In the genomic region with DNA sequence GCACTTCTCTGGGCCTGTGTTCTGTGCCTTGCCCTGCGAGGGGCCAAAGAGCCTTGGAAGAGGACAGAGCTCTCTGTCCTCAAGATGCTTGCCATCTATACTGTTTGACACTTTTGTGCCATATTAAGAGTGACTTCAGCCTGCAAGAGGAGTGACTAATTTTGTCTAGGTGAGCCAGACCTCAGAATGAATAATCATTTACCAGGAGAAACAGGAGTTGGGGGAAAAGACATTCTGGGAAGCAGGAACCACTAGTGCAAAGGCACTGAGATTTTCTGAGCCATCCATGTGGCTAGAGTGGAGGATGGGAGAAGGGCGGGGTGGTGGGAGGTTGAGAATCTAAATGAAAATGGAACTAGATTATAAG, we compare ENCODE assay signal across 9 cellular contexts. TPM values are rescaled to one million over a fixed set of nuclear protein-coding genes. Genes with fewer than 3 reads are reported as not detected.
DNase-seq lines count a peak whose midpoint lies in the region; ATAC-seq and TF ChIP-seq lines count a peak whose summit lies in the region.
"Had no signal": no experiment of that assay in that cellular context is flagged by ENCODE, and none has a peak within 500 bp of the region (broad histone marks: within the 10 kb centered on the region; RNA-seq: fewer than 3 reads in every experiment).

No MANE protein-coding gene starts in this region.

- no peaks in the 10 kb centered on the region for H3K27me3 ChIP-seq in colonic mucosa
- H3K27me3 ChIP-seq in lung (ENCODE audit: control insufficient read depth, insufficient read depth) = no peaks in the 10 kb centered on the region
- no peaks in the 10 kb centered on the region for H3K27me3 ChIP-seq in thyroid gland

- WGBS in lung, 2 donors = 61 to 62% methylated on average over 2 of the region's 2 CpGs
- 78 to 91% methylated on average over 2 of the region's 2 CpGs for WGBS in thyroid gland, 2 donors

- DNase-seq in NB4 (ENCODE audit: low read depth) (no peak), colonic mucosa (no peak), lung (ENCODE audit: low spot score) (no peak), thyroid gland (no peak), NCI-H345 treated with DMSO at 0.1 percent for 48 hours (lab: John Stamatoyannopoulos, UW; ENCODE audit: unreplicated experiment) (no peak)
- no peak for DNase-seq in central memory CD4-positive, alpha-beta T cell
- DNase-seq: activated CD4-positive, alpha-beta T cell treated with anti-CD3 and anti-CD28 coated beads, Interleukin-2, amount 50 U/mL, for 48 hours had no signal

- TF ChIP-seq POLR2A in NB4 (IDR thresholded peaks at IDR 0.05; ENCODE audit: extremely low read depth, insufficient read length) (no peak), thyroid gland (IDR thresholded peaks at IDR 0.05) (no peak)

- H3K9ac ChIP-seq in colonic mucosa (ENCODE audit: low read depth in 2 of 2, low read length in 2 of 2) = peak overlapping the region; percentile 88 to 92

- H3K4me1 ChIP-seq in colonic mucosa (peaks cover 5% of the 10 kb centered on the region), lung (ENCODE audit: control insufficient read depth in 2 of 2, insufficient read depth in 2 of 2, low read length in 2 of 2) (peaks cover 10 to 16% of the 10 kb centered on the region in 2 donors), thyroid gland (peaks cover 32 to 62% of the 10 kb centered on the region in 2 donors)

- H3K9me3 ChIP-seq in colonic mucosa (no peaks in the 10 kb centered on the region), lung (ENCODE audit: control insufficient read depth in 2 of 2, insufficient read depth in 1 of 2, low read length in 1 of 2) (peaks cover 0 to 2% of the 10 kb centered on the region in 2 donors), thyroid gland (no peaks in the 10 kb centered on the region)

- H3K4me3 ChIP-seq in NB4 (ENCODE audit: low read depth, low read length) (peak overlapping the region; percentile 81), colonic mucosa (peak overlapping the region; percentile 87), lung (no peak overlapping the region), thyroid gland (replicated peaks in 1 of 3) (no peak overlapping the region)

- H3K27ac ChIP-seq in colonic mucosa (peak overlapping the region; percentile 98), lung (ENCODE audit: low read depth in 1 of 2, low read length in 1 of 2) (peak overlapping the region; percentile 69 to 81), thyroid gland (peak overlapping the region in 2 of 3 donors; percentile 79 to 85)

- intact Hi-C loops in colonic mucosa (cut with DNase I) = no loop called here
- intact Hi-C loops in thyroid gland (cut with DNase I) = loop anchor here (5.0 kb wide), 1 partner anchor 58 kb away; no protein-coding TSS in a partner anchor

- H3K36me3 ChIP-seq in colonic mucosa = no peaks in the 10 kb centered on the region
- H3K36me3 ChIP-seq in lung (ENCODE audit: control insufficient read depth in 2 of 2, insufficient read depth in 2 of 2, low read length in 2 of 2) = no peaks in the 10 kb centered on the region
- H3K36me3 ChIP-seq in thyroid gland = no peaks in the 10 kb centered on the region

- TF ChIP-seq CTCF in NB4 (IDR thresholded peaks at IDR 0.05; ENCODE audit: low read depth, low read length) (no peak), colonic mucosa (IDR thresholded peaks at IDR 0.05) (no peak), lung (IDR thresholded peaks at IDR 0.05; ENCODE audit: control extremely low read depth, extremely low read depth) (no peak), thyroid gland (IDR thresholded peaks at IDR 0.05) (no peak)

- ATAC-seq in lung (ENCODE audit: insufficient read depth, low FRiP score) = no peak
- no peak for ATAC-seq in HG03175 (IDR thresholded peaks at IDR 0.05; ENCODE audit: unreplicated experiment)
- ATAC-seq in HG03469 (IDR thresholded peaks at IDR 0.05; ENCODE audit: unreplicated experiment) = no peak

RNA-seq across cellular contexts. Expression of gene GSN, which starts 1.9 kb away (rescaled TPM):
- total RNA-seq in colonic mucosa (100 to 1,000 TPM; 413 to 553 TPM), lung (100 to 1,000 TPM; 133 to 468 TPM), thyroid gland (1,000 to 10,000 TPM; 1,151 to 1,624 (median 1,443) TPM)
- polyA plus RNA-seq in lung = 100 to 1,000 TPM; 201 to 265 TPM

Comparison
In these comparisons a context has a peak if more than half of its experiments do, and no peak if none do; other contexts are left out.
1. H3K4me3 ChIP-seq: peak in NB4 (single experiment) and colonic mucosa (single experiment); none in lung (single experiment) and thyroid gland (0 of 3).
2. Peak in every context shown above with its lines, with median percentiles within 50 percentile points of each other: H3K27ac ChIP-seq.